In genomic region chr14:75577724-75578098, GRCh38 we compare ENCODE assay signal across 8 cellular contexts. TPM values are rescaled to one million over a fixed set of nuclear protein-coding genes. Genes with fewer than 3 reads are reported as not detected.
A peak's percentile ranks its signal among the peaks of the same experiment; 100 is the strongest.
DNase-seq lines count a peak whose midpoint lies in the region; ATAC-seq and TF ChIP-seq lines count a peak whose summit lies in the region.

No MANE protein-coding gene starts in this region.

- no peak for TF ChIP-seq POLR2A in esophagus squamous epithelium (IDR thresholded peaks at IDR 0.05)

- H3K9me3 ChIP-seq in esophagus squamous epithelium, result no peaks in the 10 kb centered on the region
- no peaks in the 10 kb centered on the region for H3K9me3 ChIP-seq in mucosa of stomach (ENCODE audit: control insufficient read depth, low read length)

- H3K9ac ChIP-seq in mucosa of stomach (ENCODE audit: low read length), result no peak overlapping the region

- TF ChIP-seq CTCF in esophagus squamous epithelium (IDR thresholded peaks at IDR 0.05), result peak; percentile 55 to 82 (median 76)

- H3K36me3 ChIP-seq in esophagus squamous epithelium (no peaks in the 10 kb centered on the region), mucosa of stomach (ENCODE audit: control insufficient read depth, insufficient read depth, low read length) (no peaks in the 10 kb centered on the region)

- intact Hi-C loops in esophagus squamous epithelium (cut with DNase I), result loop anchor here (2.0 kb wide), 1 partner anchor 77 kb away; no protein-coding TSS in a partner anchor

- peak in 13 of 14 donors; percentile 3 to 79 (median 69) for DNase-seq in C1 segment of cervical spinal cord (lab: John Stamatoyannopoulos, UW)
- DNase-seq in HPDE6-E6E7 (ENCODE audit: extremely low spot score), result peak; percentile 88
- peak; percentile 85 for DNase-seq in OCI-M1 (lab: John Stamatoyannopoulos, UW)
- DNase-seq in activated T-cell treated with anti-CD3 and anti-CD28 coated beads, Interleukin-2, amount 50 U/mL, for 1 hour, result peak; percentile 73
- peak; percentile 40 for DNase-seq in esophagus squamous epithelium (lab: John Stamatoyannopoulos, UW)
- DNase-seq in stimulated activated CD8-positive, alpha-beta memory T cell treated with anti-CD3 and anti-CD28 coated beads, Interleukin-7, amount 100 ng/mL, for 1 hour (ENCODE audit: low read depth in 2 of 2), result peak; percentile 40 to 45

- H3K4me3 ChIP-seq in esophagus squamous epithelium (peak overlapping the region; percentile 41 to 71 (median 60)), mucosa of stomach (ENCODE audit: low read length) (peak overlapping the region; percentile 31)

- WGBS in esophagus squamous epithelium, 2 donors, result 0% methylated on average over 1 to 6 of the region's 15 CpGs

- H3K27ac ChIP-seq in esophagus squamous epithelium, result peak overlapping the region; percentile 42 to 89 (median 84)

- H3K27me3 ChIP-seq in esophagus squamous epithelium, result no peaks in the 10 kb centered on the region
- H3K27me3 ChIP-seq in mucosa of stomach (ENCODE audit: control insufficient read depth, insufficient read depth, low read length), result peaks cover 20% of the 10 kb centered on the region

- H3K4me1 ChIP-seq in esophagus squamous epithelium (peaks cover 18 to 37% (median 19%) of the 10 kb centered on the region in 3 donors), mucosa of stomach (ENCODE audit: control insufficient read depth, insufficient read depth, low read length) (peaks cover 18% of the 10 kb centered on the region)

- ATAC-seq in GM19328 (IDR thresholded peaks at IDR 0.05; ENCODE audit: unreplicated experiment), result peak; percentile 64

RNA-seq across cellular contexts. Expression of gene FLVCR2, which starts 0.7 kb away (rescaled TPM):
- 1 to 10 TPM; 1.1 to 7.6 (median 3.8) TPM for total RNA-seq in esophagus squamous epithelium

RNA-seq across cellular contexts. Expression of gene BATF, which starts 55.4 kb away (rescaled TPM):
- total RNA-seq in esophagus squamous epithelium, result 10 to 100 TPM in 1 of 4 donors, 1 to 10 TPM in 3; 1.7 to 14.5 (median 6.8) TPM

Comparison
In these comparisons a context has a peak if more than half of its experiments do, and no peak if none do; other contexts are left out.
1. Peak in every context shown above with its lines: DNase-seq, ATAC-seq, H3K4me3 ChIP-seq and H3K27ac ChIP-seq.